ENCODE assay signal across 22 cellular contexts in genomic region chr17:17344507-17345293, GRCh38. TPM values are rescaled to one million over a fixed set of nuclear protein-coding genes. Genes with fewer than 3 reads are reported as not detected.
A peak's percentile ranks its signal among the peaks of the same experiment; 100 is the strongest.
DNase-seq lines count a peak whose midpoint lies in the region; ATAC-seq and TF ChIP-seq lines count a peak whose summit lies in the region.
"Had no signal": no experiment of that assay in that cellular context is flagged by ENCODE, and none has a peak within 500 bp of the region (broad histone marks: within the 10 kb centered on the region; RNA-seq: fewer than 3 reads in every experiment).

No MANE protein-coding gene starts in this region.

- peak overlapping the region; percentile 28 for H3K27ac Mint-ChIP-seq in activated naive CD4-positive, alpha-beta T cell treated with anti-CD3 and anti-CD28 coated beads, Interleukin-2, amount 10 ng/mL, durations not matched to agents 7 days and 5 days
- H3K27ac Mint-ChIP-seq in progenitor cell of endocrine pancreas = no peak overlapping the region
- H3K27ac Mint-ChIP-seq: activated CD4-positive, alpha-beta T cell treated with anti-CD3 and anti-CD28 coated beads, Interleukin-2, amount 10 ng/mL, durations not matched to agents 7 days and 5 days; dendritic cell treated with granulocyte-macrophage colony-stimulating factor and Interleukin-4, amounts not matched to agents 40 ng/mL and 50 ng/mL, for 4 days had no signal

- H3K27me3 Mint-ChIP-seq in activated naive CD4-positive, alpha-beta T cell treated with anti-CD3 and anti-CD28 coated beads, Interleukin-2, amount 10 ng/mL, durations not matched to agents 7 days and 5 days = no peaks in the 10 kb centered on the region
- H3K27me3 Mint-ChIP-seq in progenitor cell of endocrine pancreas = no peaks in the 10 kb centered on the region
- H3K27me3 Mint-ChIP-seq: activated CD4-positive, alpha-beta T cell treated with anti-CD3 and anti-CD28 coated beads, Interleukin-2, amount 10 ng/mL, durations not matched to agents 7 days and 5 days; dendritic cell treated with granulocyte-macrophage colony-stimulating factor and Interleukin-4, amounts not matched to agents 40 ng/mL and 50 ng/mL, for 4 days had no signal

- DNase-seq in activated naive CD4-positive, alpha-beta T cell treated with anti-CD3 and anti-CD28 coated beads, Interleukin-2, amount 10 ng/mL, durations not matched to agents 7 days and 5 days = no peak
- DNase-seq in activated naive CD4-positive, alpha-beta T cell treated with Interleukin-2 at 50 U/mL for 16 hours = no peak
- peak; percentile 50 for DNase-seq in coronary artery (ENCODE audit: low spot score)
- peak; percentile 37 for DNase-seq in medulla oblongata (ENCODE audit: extremely low spot score)
- DNase-seq in spleen = peak; percentile 61
- no peak for DNase-seq in stimulated activated CD4-positive, alpha-beta T cell treated with anti-CD3 and anti-CD28 coated beads, Interleukin-4, amount 100 ng/mL, for 1 hour
- DNase-seq in progenitor cell of endocrine pancreas (ENCODE audit: low spot score, unreplicated experiment) = no peak
- DNase-seq: activated CD4-positive, alpha-beta T cell treated with anti-CD3 and anti-CD28 coated beads, Interleukin-2, amount 10 ng/mL, durations not matched to agents 7 days and 5 days; amniotic stem cell; BE2C; DND-41; glutamatergic neuron; GM23248; left colon; NCI-H1105 treated with DMSO at 0.1 percent for 48 hours; NCI-H2081; SIG-M5; upper lobe of left lung had no signal

- intact Hi-C loops in spleen (cut with DNase I; ENCODE audit: low total_unique reads) = no loop called here

- no peaks in the 10 kb centered on the region for H3K9me3 ChIP-seq in spleen
- H3K9me3 ChIP-seq: A549, BE2C, Caco-2, upper lobe of left lung had no signal

- H3K9me3 Mint-ChIP-seq in activated naive CD4-positive, alpha-beta T cell treated with anti-CD3 and anti-CD28 coated beads, Interleukin-2, amount 10 ng/mL, durations not matched to agents 7 days and 5 days = no peaks in the 10 kb centered on the region
- no peaks in the 10 kb centered on the region for H3K9me3 Mint-ChIP-seq in progenitor cell of endocrine pancreas (ENCODE audit: low read depth)
- H3K9me3 Mint-ChIP-seq: activated CD4-positive, alpha-beta T cell treated with anti-CD3 and anti-CD28 coated beads, Interleukin-2, amount 10 ng/mL, durations not matched to agents 7 days and 5 days; dendritic cell treated with granulocyte-macrophage colony-stimulating factor and Interleukin-4, amounts not matched to agents 40 ng/mL and 50 ng/mL, for 4 days had no signal

- no peaks in the 10 kb centered on the region for H3K4me1 Mint-ChIP-seq in activated naive CD4-positive, alpha-beta T cell treated with anti-CD3 and anti-CD28 coated beads, Interleukin-2, amount 10 ng/mL, durations not matched to agents 7 days and 5 days
- peaks cover 10% of the 10 kb centered on the region for H3K4me1 Mint-ChIP-seq in progenitor cell of endocrine pancreas (ENCODE audit: low read depth)
- H3K4me1 Mint-ChIP-seq: activated CD4-positive, alpha-beta T cell treated with anti-CD3 and anti-CD28 coated beads, Interleukin-2, amount 10 ng/mL, durations not matched to agents 7 days and 5 days had no signal

- H3K4me3 ChIP-seq in coronary artery (no peak overlapping the region), spleen (no peak overlapping the region)
- H3K4me3 ChIP-seq: A549, GM23248, upper lobe of left lung had no signal

- 81 to 91% (median 86%) methylated on average over 11 to 14 of the region's 14 CpGs for WGBS in spleen, 5 donors

- ATAC-seq in HG02973 (IDR thresholded peaks at IDR 0.05; ENCODE audit: unreplicated experiment) = no peak
- ATAC-seq: A549, left colon had no signal

- no peaks in the 10 kb centered on the region for H3K4me1 ChIP-seq in spleen
- H3K4me1 ChIP-seq: BE2C, upper lobe of left lung had no signal

- TF ChIP-seq CTCF in coronary artery (IDR thresholded peaks at IDR 0.05) (no peak), spleen (IDR thresholded peaks at IDR 0.05 in 8 of 11, conservative IDR thresholded peaks at IDR 0.05 in 3 of 11) (no peak), progenitor cell of endocrine pancreas (IDR thresholded peaks at IDR 0.05; ENCODE audit: unreplicated experiment) (no peak)

- no peak for TF ChIP-seq POLR2A in spleen (IDR thresholded peaks at IDR 0.05)

- H3K4me3 Mint-ChIP-seq in activated naive CD4-positive, alpha-beta T cell treated with anti-CD3 and anti-CD28 coated beads, Interleukin-2, amount 10 ng/mL, durations not matched to agents 7 days and 5 days = no peak overlapping the region
- H3K4me3 Mint-ChIP-seq in progenitor cell of endocrine pancreas (ENCODE audit: low read depth) = no peak overlapping the region
- H3K4me3 Mint-ChIP-seq: activated CD4-positive, alpha-beta T cell treated with anti-CD3 and anti-CD28 coated beads, Interleukin-2, amount 10 ng/mL, durations not matched to agents 7 days and 5 days; dendritic cell treated with granulocyte-macrophage colony-stimulating factor and Interleukin-4, amounts not matched to agents 40 ng/mL and 50 ng/mL, for 4 days had no signal

- H3K27ac ChIP-seq in coronary artery (no peak overlapping the region), spleen (no peak overlapping the region)
- H3K27ac ChIP-seq: A549, GM23248, upper lobe of left lung had no signal

- H3K36me3 Mint-ChIP-seq in activated naive CD4-positive, alpha-beta T cell treated with anti-CD3 and anti-CD28 coated beads, Interleukin-2, amount 10 ng/mL, durations not matched to agents 7 days and 5 days = no peaks in the 10 kb centered on the region
- H3K36me3 Mint-ChIP-seq in progenitor cell of endocrine pancreas (ENCODE audit: insufficient read depth) = no peaks in the 10 kb centered on the region

- H3K36me3 ChIP-seq in spleen = no peaks in the 10 kb centered on the region
- H3K36me3 ChIP-seq: BE2C, upper lobe of left lung had no signal

- no peaks in the 10 kb centered on the region for H3K27me3 ChIP-seq in spleen (replicated peaks in 1 of 7)
- H3K27me3 ChIP-seq: BE2C, upper lobe of left lung had no signal

- CTCF ChIA-PET in activated naive CD4-positive, alpha-beta T cell treated with anti-CD3 and anti-CD28 coated beads, Interleukin-2, amount 10 ng/mL, durations not matched to agents 7 days and 5 days (lab: Charles Lee) = interaction anchor here (1.1 kb wide), 1 partner anchor 152 kb away, joined by 3 read pairs; no protein-coding TSS in a partner anchor

RNA-seq across cellular contexts. Expression of gene NT5M, which starts 41.5 kb away (rescaled TPM):
- total RNA-seq in spleen (1 to 10 TPM; 1.9 to 3.6 (median 2.8) TPM), progenitor cell of endocrine pancreas (2.4 TPM in 2 replicates)
- polyA plus RNA-seq in spleen = 1 to 10 TPM; 1.2 to 2.6 (median 2.1) TPM

Comparison
In these comparisons a context has a peak if more than half of its experiments do, and no peak if none do; other contexts are left out.
1. DNase-seq: peak in coronary artery (single experiment), medulla oblongata (single experiment) and spleen (single experiment); none in activated naive CD4-positive, alpha-beta T cell treated with anti-CD3 and anti-CD28 coated beads, Interleukin-2, amount 10 ng/mL, durations not matched to agents 7 days and 5 days (single experiment), activated naive CD4-positive, alpha-beta T cell treated with Interleukin-2 at 50 U/mL for 16 hours (single experiment), stimulated activated CD4-positive, alpha-beta T cell treated with anti-CD3 and anti-CD28 coated beads, Interleukin-4, amount 100 ng/mL, for 1 hour (single experiment) and progenitor cell of endocrine pancreas (single experiment).